In genomic region chr14:56144176-56144575, GRCh38 we compare ENCODE assay signal across 20 cellular contexts. TPM values are rescaled to one million over a fixed set of nuclear protein-coding genes. Genes with fewer than 3 reads are reported as not detected.
"Had no signal": no experiment of that assay in that cellular context is flagged by ENCODE, and none has a peak within 500 bp of the region (broad histone marks: within the 10 kb centered on the region; RNA-seq: fewer than 3 reads in every experiment).

No MANE protein-coding gene starts in this region.

- H3K27ac Mint-ChIP-seq: T-cell had no signal

- ATAC-seq: T-cell had no signal

- H3K9me3 Mint-ChIP-seq: T-cell had no signal

- H3K27me3 Mint-ChIP-seq: T-cell had no signal

- H3K4me3 Mint-ChIP-seq: T-cell had no signal

- DNase-seq: KBM-7, MV-4-11, NCI-H1048, NCI-H1105, NCI-H1417, NCI-H1436 treated with DMSO at 0.1 percent for 48 hours, NCI-H1694, NCI-H187 treated with DMSO at 0.1 percent for 48 hours, NCI-H2029 treated with DMSO at 0.1 percent for 48 hours, NCI-H2171 treated with DMSO at 0.1 percent for 48 hours, NCI-H345, NCI-H446 treated with DMSO at 0.1 percent for 48 hours, NCI-H510A treated with DMSO at 0.1 percent for 48 hours, NCI-H526, NCI-H748 treated with DMSO at 0.1 percent for 48 hours, Right ventricle myocardium superior, RPMI8226, SK-N-SH, SW 1271, T-cell had no signal

RNA-seq across cellular contexts. Expression of gene PELI2, which starts 26.0 kb away (rescaled TPM):
- polyA plus RNA-seq: SK-N-SH had no signal
